Comparison of ENCODE assay signal across 25 cellular contexts in genomic region chr4:41104155-41104554, GRCh38.
"Had no signal": no experiment of that assay in that cellular context is flagged by ENCODE, and none has a peak within 500 bp of the region (broad histone marks: within the 10 kb centered on the region; RNA-seq: fewer than 3 reads in every experiment).

No MANE protein-coding gene starts in this region.

- H3K27ac Mint-ChIP-seq: activated CD4-positive, alpha-beta T cell treated with anti-CD3 and anti-CD28 coated beads, Interleukin-2, amount 10 ng/mL, durations not matched to agents 7 days and 5 days; activated CD8-positive, alpha-beta memory T cell treated with anti-CD3 and anti-CD28 coated beads, Interleukin-2, amount 10 ng/mL, durations not matched to agents 7 days and 5 days; activated CD8-positive, alpha-beta T cell treated with anti-CD3 and anti-CD28 coated beads for 36 hours; activated naive CD8-positive, alpha-beta T cell treated with anti-CD3 and anti-CD28 coated beads, Interleukin-2, amount 50 U/mL, for 24 hours; natural killer cell; progenitor cell of endocrine pancreas; stimulated activated naive CD8-positive, alpha-beta T cell treated with anti-CD3 and anti-CD28 coated beads, Interleukin-15, amount 100 ng/mL, for 72 hours; T-cell; T-helper 2 cell treated with Interferon-gamma antibody and Interleukin-4, amounts not matched to agents 5 μg/mL and 100 μg/mL, for 36 hours had no signal

- H3K27ac ChIP-seq: body of pancreas, upper lobe of left lung, WERI-Rb-1 had no signal

- H3K4me1 ChIP-seq: body of pancreas had no signal

- H3K4me3 Mint-ChIP-seq: activated CD4-positive, alpha-beta T cell treated with anti-CD3 and anti-CD28 coated beads, Interleukin-2, amount 10 ng/mL, durations not matched to agents 7 days and 5 days; activated CD8-positive, alpha-beta memory T cell treated with anti-CD3 and anti-CD28 coated beads, Interleukin-2, amount 10 ng/mL, durations not matched to agents 7 days and 5 days; activated CD8-positive, alpha-beta T cell treated with anti-CD3 and anti-CD28 coated beads for 36 hours; activated naive CD8-positive, alpha-beta T cell treated with anti-CD3 and anti-CD28 coated beads, Interleukin-2, amount 50 U/mL, for 24 hours; natural killer cell; stimulated activated naive CD8-positive, alpha-beta T cell treated with anti-CD3 and anti-CD28 coated beads, Interleukin-15, amount 100 ng/mL, for 72 hours; T-cell; T-helper 2 cell treated with Interferon-gamma antibody and Interleukin-4, amounts not matched to agents 5 μg/mL and 100 μg/mL, for 36 hours had no signal

- H3K4me1 Mint-ChIP-seq: activated CD4-positive, alpha-beta T cell treated with anti-CD3 and anti-CD28 coated beads, Interleukin-2, amount 10 ng/mL, durations not matched to agents 7 days and 5 days; activated CD8-positive, alpha-beta memory T cell treated with anti-CD3 and anti-CD28 coated beads, Interleukin-2, amount 10 ng/mL, durations not matched to agents 7 days and 5 days; activated naive CD8-positive, alpha-beta T cell treated with anti-CD3 and anti-CD28 coated beads, Interleukin-2, amount 50 U/mL, for 24 hours; natural killer cell; stimulated activated naive CD8-positive, alpha-beta T cell treated with anti-CD3 and anti-CD28 coated beads, Interleukin-15, amount 100 ng/mL, for 72 hours; T-cell had no signal

- H3K9me3 ChIP-seq: body of pancreas, left lung, upper lobe of left lung had no signal

- H3K36me3 ChIP-seq: left lung, upper lobe of left lung, WERI-Rb-1 had no signal

- H3K9me3 Mint-ChIP-seq: activated CD4-positive, alpha-beta T cell treated with anti-CD3 and anti-CD28 coated beads, Interleukin-2, amount 10 ng/mL, durations not matched to agents 7 days and 5 days; activated CD8-positive, alpha-beta T cell treated with anti-CD3 and anti-CD28 coated beads for 36 hours; activated naive CD8-positive, alpha-beta T cell treated with anti-CD3 and anti-CD28 coated beads, Interleukin-2, amount 50 U/mL, for 24 hours; natural killer cell; stimulated activated naive CD8-positive, alpha-beta T cell treated with anti-CD3 and anti-CD28 coated beads, Interleukin-15, amount 100 ng/mL, for 72 hours; T-cell; T-helper 2 cell treated with Interferon-gamma antibody and Interleukin-4, amounts not matched to agents 5 μg/mL and 100 μg/mL, for 36 hours had no signal

- DNase-seq: activated CD4-positive, alpha-beta T cell treated with anti-CD3 and anti-CD28 coated beads, Interleukin-2, amount 10 ng/mL, durations not matched to agents 7 days and 5 days; activated CD4-positive, CD25-positive, alpha-beta regulatory T cell treated with anti-CD3 and anti-CD28 coated beads, Interleukin-2, amount 50 U/mL, for 72 hours; activated CD8-positive, alpha-beta memory T cell treated with anti-CD3 and anti-CD28 coated beads, Interleukin-2, amount 10 ng/mL, durations not matched to agents 7 days and 5 days; activated CD8-positive, alpha-beta T cell treated with anti-CD3 and anti-CD28 coated beads for 36 hours; activated effector memory CD4-positive, alpha-beta T cell treated with anti-CD3 and anti-CD28 coated beads, Interleukin-2, amount 50 U/mL, for 16 hours; activated naive CD4-positive, alpha-beta T cell treated with anti-CD3 and anti-CD28 coated beads, Interleukin-2, amount 50 U/mL, for 16 hours; activated naive CD8-positive, alpha-beta T cell treated with anti-CD3 and anti-CD28 coated beads, Interleukin-2, amount 50 U/mL, for 24 hours; activated T-cell treated with anti-CD3 and anti-CD28 coated beads for 4 hours; body of pancreas; central memory CD4-positive, alpha-beta T cell; dermis blood vessel endothelial cell; effector memory CD4-positive, alpha-beta T cell; kidney; left lung; mammary epithelial cell; midbrain; natural killer cell; stimulated activated CD4-positive, alpha-beta T cell treated with anti-CD3 and anti-CD28 coated beads, Interleukin-1b, Interleukin-23, amount 100 ng/mL, for 48 hours; stimulated activated naive CD8-positive, alpha-beta T cell treated with anti-CD3 and anti-CD28 coated beads, Interleukin-15, amount 100 ng/mL, for 72 hours; T-cell; upper lobe of left lung; WERI-Rb-1 had no signal

- H3K27me3 Mint-ChIP-seq: activated CD4-positive, alpha-beta T cell treated with anti-CD3 and anti-CD28 coated beads, Interleukin-2, amount 10 ng/mL, durations not matched to agents 7 days and 5 days; activated CD8-positive, alpha-beta memory T cell treated with anti-CD3 and anti-CD28 coated beads, Interleukin-2, amount 10 ng/mL, durations not matched to agents 7 days and 5 days; progenitor cell of endocrine pancreas; stimulated activated naive CD8-positive, alpha-beta T cell treated with anti-CD3 and anti-CD28 coated beads, Interleukin-15, amount 100 ng/mL, for 72 hours had no signal

- ATAC-seq: activated CD8-positive, alpha-beta memory T cell treated with anti-CD3 and anti-CD28 coated beads, Interleukin-2, amount 10 ng/mL, durations not matched to agents 7 days and 5 days; activated CD8-positive, alpha-beta T cell treated with anti-CD3 and anti-CD28 coated beads for 36 hours; activated naive CD8-positive, alpha-beta T cell treated with anti-CD3 and anti-CD28 coated beads, Interleukin-2, amount 50 U/mL, for 24 hours; body of pancreas; esophagus mucosa; left lung; natural killer cell; stimulated activated naive CD8-positive, alpha-beta T cell treated with anti-CD3 and anti-CD28 coated beads, Interleukin-15, amount 100 ng/mL, for 72 hours; T-cell had no signal

- H3K36me3 Mint-ChIP-seq: activated CD8-positive, alpha-beta memory T cell treated with anti-CD3 and anti-CD28 coated beads, Interleukin-2, amount 10 ng/mL, durations not matched to agents 7 days and 5 days; natural killer cell; T-cell had no signal

- H3K27me3 ChIP-seq: body of pancreas, left lung, upper lobe of left lung had no signal

- H3K4me3 ChIP-seq: body of pancreas, left lung, upper lobe of left lung had no signal
